1 cellular context compared by ENCODE assay signal in genomic region chr12:41288188-41288811, GRCh38.
A peak's percentile ranks its signal among the peaks of the same experiment; 100 is the strongest.
TF ChIP-seq lines count a peak whose summit lies in the region.

No MANE protein-coding gene starts in this region.

TF ChIP-seq in HEK293, 187 proteins besides CTCF, POLR2A, EP300 and RAD21 (continued from another document and continues in another):
- TF ChIP-seq ZNF280C (tag by site-specific recombination; IDR thresholded peaks at IDR 0.05) (no peak), ZFP37 (tag by site-specific recombination; IDR thresholded peaks at IDR 0.05) (0 out of 2 replicates have a peak, but pooled peaks have one; percentile 24), OSR2 (tag by site-specific recombination; IDR thresholded peaks at IDR 0.05) (peak; percentile 99), ZNF514 (tag by site-specific recombination; IDR thresholded peaks at IDR 0.05) (no peak), ZNF362 (tag by site-specific recombination; IDR thresholded peaks at IDR 0.05) (no peak), TCF7L2 (IDR thresholded peaks at IDR 0.05; ENCODE audit: borderline replicate concordance, low read depth, low read length) (peak; percentile 82), TSHZ1 (tag by site-specific recombination; IDR thresholded peaks at IDR 0.05; ENCODE audit: borderline replicate concordance) (peak; percentile 88), KLF17 (tag by site-specific recombination; IDR thresholded peaks at IDR 0.05) (0 out of 2 replicates have a peak, but pooled peaks have one; percentile 43), ZSCAN5A (tag by site-specific recombination; IDR thresholded peaks at IDR 0.05) (no peak), ZNF600 (tag by site-specific recombination; IDR thresholded peaks at IDR 0.05) (peak; percentile 71), KLF16 (tag by site-specific recombination; IDR thresholded peaks at IDR 0.05) (peak; percentile 44; the same call in 1 of the 2 replicates), ZBTB1 (tag by site-specific recombination; IDR thresholded peaks at IDR 0.05) (0 out of 2 replicates have a peak, but pooled peaks have one; percentile 54), ZNF114 (tag by site-specific recombination; IDR thresholded peaks at IDR 0.05) (no peak), SETDB1 (IDR thresholded peaks at IDR 0.05; ENCODE audit: insufficient read length, low read length) (no peak), PRDM6 (tag by site-specific recombination; IDR thresholded peaks at IDR 0.05) (peak; percentile 100), YY2 (tag by site-specific recombination; IDR thresholded peaks at IDR 0.05) (0 out of 2 replicates have a peak, but pooled peaks have one; percentile 17), PRDM1 (tag by site-specific recombination; IDR thresholded peaks at IDR 0.05) (no peak), ZNF529 (tag by site-specific recombination; IDR thresholded peaks at IDR 0.05; ENCODE audit: insufficient replicate concordance) (no peak), ZNF391 (tag by site-specific recombination; IDR thresholded peaks at IDR 0.05; ENCODE audit: borderline replicate concordance, low read depth) (peak; percentile 75; the same call in 1 of the 2 replicates), ZSCAN23 (tag by site-specific recombination; IDR thresholded peaks at IDR 0.05) (peak; percentile 96), ZBTB26 (tag by site-specific recombination; optimal IDR thresholded peaks at IDR 0.05) (no peak), ZNF404 (tag by site-specific recombination; IDR thresholded peaks at IDR 0.05) (no peak), ZNF324 (tag by site-specific recombination; IDR thresholded peaks at IDR 0.05) (peak; percentile 76; the same call in 1 of the 2 replicates), ZNF664 (tag by site-specific recombination; IDR thresholded peaks at IDR 0.05) (0 out of 2 replicates have a peak, but pooled peaks have one; percentile 59), HOXD13 (CRISPR knock-in tag; IDR thresholded peaks at IDR 0.05; ENCODE audit: borderline replicate concordance) (no peak), ZNF488 (tag by site-specific recombination; IDR thresholded peaks at IDR 0.05) (peak; percentile 93), ZFHX2 (tag by site-specific recombination; conservative IDR thresholded peaks at IDR 0.05) (no peak), ZNF354C (tag by site-specific recombination; IDR thresholded peaks at IDR 0.05; ENCODE audit: borderline replicate concordance, low read depth) (no peak; the same call in 1 of the 2 replicates), ZNF707 (tag by site-specific recombination; IDR thresholded peaks at IDR 0.05) (no peak), INSM2 (tag by site-specific recombination; IDR thresholded peaks at IDR 0.05) (peak; percentile 97), ZBTB11 (tag by site-specific recombination; conservative IDR thresholded peaks at IDR 0.05; ENCODE audit: low read depth) (0 out of 2 replicates have a peak, but pooled peaks have one; percentile 12), ZNF704 (tag by site-specific recombination; IDR thresholded peaks at IDR 0.05) (no peak)
